ENCODE assay signal across 17 cellular contexts in genomic region chr9:115275753-115276152, GRCh38.
DNase-seq lines count a peak whose midpoint lies in the region; ATAC-seq, FAIRE-seq and TF ChIP-seq lines count a peak whose summit lies in the region.
"Had no signal": no experiment of that assay in that cellular context is flagged by ENCODE, and none has a peak within 500 bp of the region (broad histone marks: within the 10 kb centered on the region; RNA-seq: fewer than 3 reads in every experiment).

No MANE protein-coding gene starts in this region.

- ATAC-seq in PC-3 (no peak), foreskin keratinocyte (peak; percentile 63), GM18511 (IDR thresholded peaks at IDR 0.05; ENCODE audit: unreplicated experiment) (no peak)
- ATAC-seq: HCT116 had no signal

- no peak overlapping the region for H3K27ac ChIP-seq in PC-3 (ENCODE audit: low read length)
- H3K27ac ChIP-seq in foreskin keratinocyte = no peak overlapping the region
- H3K27ac ChIP-seq in small intestine (ENCODE audit: low read depth in 1 of 2, low read length in 1 of 2) = no peak overlapping the region
- H3K27ac ChIP-seq: SJCRH30 had no signal

- H4K20me1 ChIP-seq in PC-3 (ENCODE audit: low read length) = no peaks in the 10 kb centered on the region

- H3K9me3 ChIP-seq in PC-3 (ENCODE audit: low read length) = no peaks in the 10 kb centered on the region
- H3K9me3 ChIP-seq in small intestine (ENCODE audit: control insufficient read depth, low read depth) = no peaks in the 10 kb centered on the region
- H3K9me3 ChIP-seq: MG63 had no signal

- no peak overlapping the region for H3K9ac ChIP-seq in PC-3 (ENCODE audit: low read length)

- no peaks in the 10 kb centered on the region for H3K79me2 ChIP-seq in PC-3 (ENCODE audit: low read length)

- H3K36me3 ChIP-seq in PC-3 (ENCODE audit: low read depth, low read length) (no peaks in the 10 kb centered on the region), small intestine (ENCODE audit: control insufficient read depth in 2 of 2, insufficient read depth in 2 of 2, low read length in 2 of 2) (no peaks in the 10 kb centered on the region)
- H3K36me3 ChIP-seq: MG63, SJCRH30 had no signal

- H2AFZ ChIP-seq in PC-3 (ENCODE audit: low read length) = no peak overlapping the region

- no peak overlapping the region for H3K4me3 ChIP-seq in PC-3 (ENCODE audit: low read length)
- H3K4me3 ChIP-seq in small intestine (ENCODE audit: low read depth in 1 of 2, low read length in 2 of 2) = no peak overlapping the region
- H3K4me3 ChIP-seq: MG63, SJCRH30 had no signal

- CTCF ChIA-PET in PC-3 (lab: Charles Lee) = no interaction called here

- BruUV-seq in PC-3 (replicated peaks; lab: Mats Ljungman, UMichigan) = no TSS peak

- TF ChIP-seq CTCF in PC-3 (conservative IDR thresholded peaks at IDR 0.05; ENCODE audit: low read depth, low read length) = no peak
- no peak for TF ChIP-seq CTCF in foreskin keratinocyte (conservative IDR thresholded peaks at IDR 0.05)

- H3K4me2 ChIP-seq in PC-3 (ENCODE audit: low read length) = no peak overlapping the region

- WGBS in small intestine, 3 donors = 8 to 62% (median 47%) methylated on average over 5 of the region's 5 CpGs

- H3K9me2 ChIP-seq in PC-3 (replicated peaks; ENCODE audit: low read length) = no peaks in the 10 kb centered on the region

- no peak for FAIRE-seq in small intestine (lab: Jason Lieb, UNC)

- no peaks in the 10 kb centered on the region for H3F3A ChIP-seq in PC-3 (ENCODE audit: low read length, unreplicated experiment)

- H3K4me1 ChIP-seq in PC-3 (ENCODE audit: insufficient read depth, low read length) (no peaks in the 10 kb centered on the region), foreskin keratinocyte (no peaks in the 10 kb centered on the region), small intestine (ENCODE audit: control insufficient read depth in 2 of 2, insufficient read depth in 1 of 2, low read depth in 1 of 2, low read length in 1 of 2) (peaks cover 0 to 2% of the 10 kb centered on the region in 2 donors)

- intact Hi-C loops in PC-3 (cut with micrococcal nuclease) = no loop called here

- POLR2A ChIA-PET in PC-3 (lab: Charles Lee; ENCODE audit: unreplicated experiment) = no interaction called here

- no peaks in the 10 kb centered on the region for H3K27me3 ChIP-seq in PC-3 (ENCODE audit: low read length)
- H3K27me3 ChIP-seq in foreskin keratinocyte = no peaks in the 10 kb centered on the region
- no peaks in the 10 kb centered on the region for H3K27me3 ChIP-seq in small intestine (ENCODE audit: control insufficient read depth in 2 of 2, insufficient read depth in 2 of 2, low read length in 2 of 2)
- H3K27me3 ChIP-seq: MG63, SJCRH30 had no signal

- peak; percentile 45 for DNase-seq in HT1080 (ENCODE audit: low read depth)
- DNase-seq in PC-3 = peak; percentile 19
- DNase-seq in foreskin keratinocyte = peak in 1 of 2 donors; percentile 61
- peak; percentile 64 for DNase-seq in small intestine
- DNase-seq in iPS-NIHi7 (ENCODE audit: extremely low spot score) = no peak
- DNase-seq in stimulated activated CD4-positive, alpha-beta T cell treated with anti-CD3 and anti-CD28 coated beads, Interleukin-15, amount 100 ng/mL, for 24 hours = no peak
- DNase-seq: AML-193; CD4-positive, CD25-positive, alpha-beta regulatory T cell; DMS53; MG63; NCI-H1092 treated with DMSO at 0.1 percent for 48 hours; NCI-H1694 treated with DMSO at 0.1 percent for 48 hours; NCI-H82; RPMI8226 had no signal

Comparison
In these comparisons a context has a peak if more than half of its experiments do, and no peak if none do; other contexts are left out.
1. DNase-seq: peak in HT1080 (single experiment), PC-3 (single experiment) and small intestine (single experiment); none in iPS-NIHi7 (single experiment) and stimulated activated CD4-positive, alpha-beta T cell treated with anti-CD3 and anti-CD28 coated beads, Interleukin-15, amount 100 ng/mL, for 24 hours (single experiment).